ENCODE assay signal across 18 cellular contexts in the genomic region with DNA sequence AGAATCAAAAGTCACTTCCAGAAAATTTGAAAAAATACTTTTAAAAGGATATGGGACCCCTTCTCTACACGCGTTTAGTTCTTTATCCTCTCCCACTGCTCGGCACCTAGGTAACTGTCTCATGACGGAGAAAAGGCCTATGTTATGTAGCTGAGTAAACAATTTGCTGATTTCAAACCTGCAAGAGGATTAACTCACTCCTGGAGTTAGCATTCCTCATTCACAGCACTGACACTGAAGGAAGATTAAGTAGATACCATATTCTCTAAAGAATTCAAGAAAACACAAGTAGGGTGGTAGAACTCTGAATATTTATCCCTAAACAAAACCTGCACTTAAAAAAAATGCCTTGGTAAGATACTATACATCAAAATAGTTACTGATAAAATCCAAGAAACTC.
"Had no signal": no experiment of that assay in that cellular context is flagged by ENCODE, and none has a peak within 500 bp of the region (broad histone marks: within the 10 kb centered on the region; RNA-seq: fewer than 3 reads in every experiment).

No MANE protein-coding gene starts in this region.

- H3K4me3 Mint-ChIP-seq: dendritic cell treated with granulocyte-macrophage colony-stimulating factor and Interleukin-4, amounts not matched to agents 40 ng/mL and 50 ng/mL, for 4 days; effector memory CD8-positive, alpha-beta T cell; natural killer cell had no signal

- H3K4me3 ChIP-seq: esophagus squamous epithelium, gastroesophageal sphincter, mucosa of descending colon, right atrium auricular region, sigmoid colon, skin epidermis, stomach, thoracic aorta, transverse colon had no signal

- H3K9me3 ChIP-seq: esophagus squamous epithelium, gastroesophageal sphincter, mucosa of descending colon, right atrium auricular region, sigmoid colon, stomach, thoracic aorta, transverse colon had no signal

- H3K36me3 Mint-ChIP-seq: natural killer cell had no signal

- DNase-seq: effector memory CD8-positive, alpha-beta T cell; esophagus squamous epithelium; foreskin fibroblast; glutamatergic neuron; islet precursor cell; mammary epithelial cell; mucosa of descending colon; natural killer cell; sigmoid colon; stimulated activated naive CD4-positive, alpha-beta T cell; stomach; substantia nigra; transverse colon had no signal

- H3K4me1 ChIP-seq: esophagus squamous epithelium, gastroesophageal sphincter, right atrium auricular region, sigmoid colon, stomach, transverse colon had no signal

- H3K9me3 Mint-ChIP-seq: dendritic cell treated with granulocyte-macrophage colony-stimulating factor and Interleukin-4, amounts not matched to agents 40 ng/mL and 50 ng/mL, for 4 days; effector memory CD8-positive, alpha-beta T cell; natural killer cell had no signal

- H3K36me3 ChIP-seq: esophagus squamous epithelium, gastroesophageal sphincter, right atrium auricular region, sigmoid colon, thoracic aorta, transverse colon had no signal

- H3K4me1 Mint-ChIP-seq: natural killer cell had no signal

- H3K27me3 ChIP-seq: gastroesophageal sphincter, right atrium auricular region, sigmoid colon, stomach, transverse colon had no signal

- H3K27ac ChIP-seq: esophagus squamous epithelium, gastroesophageal sphincter, right atrium auricular region, sigmoid colon, skin epidermis, stomach, thoracic aorta, transverse colon had no signal

- H3K27ac Mint-ChIP-seq: dendritic cell treated with granulocyte-macrophage colony-stimulating factor and Interleukin-4, amounts not matched to agents 40 ng/mL and 50 ng/mL, for 4 days; effector memory CD8-positive, alpha-beta T cell; natural killer cell had no signal
